In the genomic region with DNA sequence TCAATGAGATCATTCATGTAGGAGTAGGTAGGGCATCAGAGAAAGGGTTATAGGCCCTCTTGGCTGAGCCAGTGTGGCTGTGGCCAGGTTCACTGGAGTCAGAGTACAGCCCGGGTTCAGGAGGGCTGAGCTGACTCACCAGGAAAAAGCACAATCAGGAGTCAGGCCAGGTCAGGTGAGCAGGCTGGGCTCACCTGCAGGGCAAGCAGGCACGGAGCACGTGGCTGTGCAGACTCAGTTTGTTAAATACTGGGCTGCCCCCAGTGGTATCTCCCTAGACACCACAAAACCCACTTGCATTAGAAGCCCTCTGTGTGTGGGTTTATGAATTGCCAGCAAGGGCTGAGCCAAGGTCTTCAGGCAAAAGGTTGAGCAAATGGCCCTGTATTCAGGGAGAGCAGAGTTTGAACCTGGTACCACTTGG, we compare ENCODE assay signal across 1 cellular context.
TF ChIP-seq lines count a peak whose summit lies in the region.

No MANE protein-coding gene starts in this region.

TF ChIP-seq in HepG2, 621 proteins besides CTCF, POLR2A, EP300 and RAD21 (continued from another document and continues in another):
- no peak for TF ChIP-seq MBD4 (IDR thresholded peaks at IDR 0.05; ENCODE audit: borderline replicate concordance, low read length)
- TF ChIP-seq ZNF780A (CRISPR knock-in tag; IDR thresholded peaks at IDR 0.05) = no peak
- no peak for TF ChIP-seq ZNF781 (CRISPR knock-in tag; IDR thresholded peaks at IDR 0.05; ENCODE audit: borderline replicate concordance, not compliant biosample characterization)
- TF ChIP-seq ZNF431 (CRISPR knock-in tag; IDR thresholded peaks at IDR 0.05; ENCODE audit: borderline replicate concordance, low read depth) = peak; percentile 89
- no peak for TF ChIP-seq MIER2 (CRISPR knock-in tag; IDR thresholded peaks at IDR 0.05)
- TF ChIP-seq, protein P1, sequence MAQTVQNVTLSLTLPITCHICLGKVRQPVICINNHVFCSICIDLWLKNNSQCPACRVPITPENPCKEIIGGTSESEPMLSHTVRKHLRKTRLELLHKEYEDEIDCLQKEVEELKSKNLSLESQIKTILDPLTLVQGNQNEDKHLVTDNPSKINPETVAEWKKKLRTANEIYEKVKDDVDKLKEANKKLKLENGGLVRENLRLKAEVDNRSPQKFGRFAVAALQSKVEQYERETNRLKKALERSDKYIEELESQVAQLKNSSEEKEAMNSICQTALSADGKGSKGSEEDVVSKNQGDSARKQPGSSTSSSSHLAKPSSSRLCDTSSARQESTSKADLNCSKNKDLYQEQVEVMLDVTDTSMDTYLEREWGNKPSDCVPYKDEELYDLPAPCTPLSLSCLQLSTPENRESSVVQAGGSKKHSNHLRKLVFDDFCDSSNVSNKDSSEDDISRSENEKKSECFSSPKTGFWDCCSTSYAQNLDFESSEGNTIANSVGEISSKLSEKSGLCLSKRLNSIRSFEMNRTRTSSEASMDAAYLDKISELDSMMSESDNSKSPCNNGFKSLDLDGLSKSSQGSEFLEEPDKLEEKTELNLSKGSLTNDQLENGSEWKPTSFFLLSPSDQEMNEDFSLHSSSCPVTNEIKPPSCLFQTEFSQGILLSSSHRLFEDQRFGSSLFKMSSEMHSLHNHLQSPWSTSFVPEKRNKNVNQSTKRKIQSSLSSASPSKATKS (CRISPR knock-in tag; IDR thresholded peaks at IDR 0.05) = no peak
- no peak; the same call in 1 of the 2 replicates for TF ChIP-seq SMC3 (IDR thresholded peaks at IDR 0.05; ENCODE audit: low read length)
- TF ChIP-seq HNRNPK (IDR thresholded peaks at IDR 0.05; ENCODE audit: low read depth, low read length, poor library complexity, severe bottlenecking) = no peak
- TF ChIP-seq ETV6 (CRISPR knock-in tag; conservative IDR thresholded peaks at IDR 0.05) = no peak
- no peak for TF ChIP-seq ZNF234 (CRISPR knock-in tag; conservative IDR thresholded peaks at IDR 0.05)
- TF ChIP-seq ZNF792 (CRISPR knock-in tag; IDR thresholded peaks at IDR 0.05) = 0 out of 2 replicates have a peak, but pooled peaks have one; percentile 19
- TF ChIP-seq, protein P2, sequence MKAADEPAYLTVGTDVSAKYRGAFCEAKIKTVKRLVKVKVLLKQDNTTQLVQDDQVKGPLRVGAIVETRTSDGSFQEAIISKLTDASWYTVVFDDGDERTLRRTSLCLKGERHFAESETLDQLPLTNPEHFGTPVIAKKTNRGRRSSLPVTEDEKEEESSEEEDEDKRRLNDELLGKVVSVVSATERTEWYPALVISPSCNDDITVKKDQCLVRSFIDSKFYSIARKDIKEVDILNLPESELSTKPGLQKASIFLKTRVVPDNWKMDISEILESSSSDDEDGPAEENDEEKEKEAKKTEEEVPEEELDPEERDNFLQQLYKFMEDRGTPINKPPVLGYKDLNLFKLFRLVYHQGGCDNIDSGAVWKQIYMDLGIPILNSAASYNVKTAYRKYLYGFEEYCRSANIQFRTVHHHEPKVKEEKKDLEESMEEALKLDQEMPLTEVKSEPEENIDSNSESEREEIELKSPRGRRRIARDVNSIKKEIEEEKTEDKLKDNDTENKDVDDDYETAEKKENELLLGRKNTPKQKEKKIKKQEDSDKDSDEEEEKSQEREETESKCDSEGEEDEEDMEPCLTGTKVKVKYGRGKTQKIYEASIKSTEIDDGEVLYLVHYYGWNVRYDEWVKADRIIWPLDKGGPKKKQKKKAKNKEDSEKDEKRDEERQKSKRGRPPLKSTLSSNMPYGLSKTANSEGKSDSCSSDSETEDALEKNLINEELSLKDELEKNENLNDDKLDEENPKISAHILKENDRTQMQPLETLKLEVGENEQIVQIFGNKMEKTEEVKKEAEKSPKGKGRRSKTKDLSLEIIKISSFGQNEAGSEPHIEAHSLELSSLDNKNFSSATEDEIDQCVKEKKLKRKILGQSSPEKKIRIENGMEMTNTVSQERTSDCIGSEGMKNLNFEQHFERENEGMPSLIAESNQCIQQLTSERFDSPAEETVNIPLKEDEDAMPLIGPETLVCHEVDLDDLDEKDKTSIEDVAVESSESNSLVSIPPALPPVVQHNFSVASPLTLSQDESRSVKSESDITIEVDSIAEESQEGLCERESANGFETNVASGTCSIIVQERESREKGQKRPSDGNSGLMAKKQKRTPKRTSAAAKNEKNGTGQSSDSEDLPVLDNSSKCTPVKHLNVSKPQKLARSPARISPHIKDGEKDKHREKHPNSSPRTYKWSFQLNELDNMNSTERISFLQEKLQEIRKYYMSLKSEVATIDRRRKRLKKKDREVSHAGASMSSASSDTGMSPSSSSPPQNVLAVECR (CRISPR knock-in tag; IDR thresholded peaks at IDR 0.05; ENCODE audit: borderline replicate concordance) = peak; percentile 60; the same call in 1 of the 2 replicates
- TF ChIP-seq, protein P3, sequence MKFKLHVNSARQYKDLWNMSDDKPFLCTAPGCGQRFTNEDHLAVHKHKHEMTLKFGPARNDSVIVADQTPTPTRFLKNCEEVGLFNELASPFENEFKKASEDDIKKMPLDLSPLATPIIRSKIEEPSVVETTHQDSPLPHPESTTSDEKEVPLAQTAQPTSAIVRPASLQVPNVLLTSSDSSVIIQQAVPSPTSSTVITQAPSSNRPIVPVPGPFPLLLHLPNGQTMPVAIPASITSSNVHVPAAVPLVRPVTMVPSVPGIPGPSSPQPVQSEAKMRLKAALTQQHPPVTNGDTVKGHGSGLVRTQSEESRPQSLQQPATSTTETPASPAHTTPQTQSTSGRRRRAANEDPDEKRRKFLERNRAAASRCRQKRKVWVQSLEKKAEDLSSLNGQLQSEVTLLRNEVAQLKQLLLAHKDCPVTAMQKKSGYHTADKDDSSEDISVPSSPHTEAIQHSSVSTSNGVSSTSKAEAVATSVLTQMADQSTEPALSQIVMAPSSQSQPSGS (CRISPR knock-in tag; IDR thresholded peaks at IDR 0.05) = peak; percentile 40; the same call in 1 of the 2 replicates
- no peak for TF ChIP-seq ZNF496 (CRISPR knock-in tag; IDR thresholded peaks at IDR 0.05; ENCODE audit: insufficient replicate concordance)
- no peak for TF ChIP-seq SRSF4 (IDR thresholded peaks at IDR 0.05; ENCODE audit: low read depth, low read length, poor library complexity, severe bottlenecking)
- TF ChIP-seq ELF1 (CRISPR knock-in tag; IDR thresholded peaks at IDR 0.05) = peak; percentile 60
- TF ChIP-seq ARHGAP35 (CRISPR knock-in tag; IDR thresholded peaks at IDR 0.05; ENCODE audit: borderline replicate concordance) = no peak
- TF ChIP-seq, protein P4, sequence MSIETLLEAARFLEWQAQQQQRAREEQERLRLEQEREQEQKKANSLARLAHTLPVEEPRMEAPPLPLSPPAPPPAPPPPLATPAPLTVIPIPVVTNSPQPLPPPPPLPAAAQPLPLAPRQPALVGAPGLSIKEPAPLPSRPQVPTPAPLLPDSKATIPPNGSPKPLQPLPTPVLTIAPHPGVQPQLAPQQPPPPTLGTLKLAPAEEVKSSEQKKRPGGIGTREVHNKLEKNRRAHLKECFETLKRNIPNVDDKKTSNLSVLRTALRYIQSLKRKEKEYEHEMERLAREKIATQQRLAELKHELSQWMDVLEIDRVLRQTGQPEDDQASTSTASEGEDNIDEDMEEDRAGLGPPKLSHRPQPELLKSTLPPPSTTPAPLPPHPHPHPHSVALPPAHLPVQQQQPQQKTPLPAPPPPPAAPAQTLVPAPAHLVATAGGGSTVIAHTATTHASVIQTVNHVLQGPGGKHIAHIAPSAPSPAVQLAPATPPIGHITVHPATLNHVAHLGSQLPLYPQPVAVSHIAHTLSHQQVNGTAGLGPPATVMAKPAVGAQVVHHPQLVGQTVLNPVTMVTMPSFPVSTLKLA (IDR thresholded peaks at IDR 0.05) = peak; percentile 32; the same call in 1 of the 2 replicates
- no peak for TF ChIP-seq ZNF891 (CRISPR knock-in tag; IDR thresholded peaks at IDR 0.05)
- TF ChIP-seq KDM2A (CRISPR knock-in tag; IDR thresholded peaks at IDR 0.05; ENCODE audit: borderline replicate concordance, low read depth) = peak; percentile 59
- no peak for TF ChIP-seq ZIK1 (CRISPR knock-in tag; IDR thresholded peaks at IDR 0.05; ENCODE audit: borderline replicate concordance, low read depth)
- TF ChIP-seq BORCS8-MEF2B (CRISPR knock-in tag; IDR thresholded peaks at IDR 0.05) = no peak; the same call in 1 of the 2 replicates
- no peak for TF ChIP-seq ELF4 (CRISPR knock-in tag; IDR thresholded peaks at IDR 0.05; ENCODE audit: borderline replicate concordance)
- TF ChIP-seq, protein P5, sequence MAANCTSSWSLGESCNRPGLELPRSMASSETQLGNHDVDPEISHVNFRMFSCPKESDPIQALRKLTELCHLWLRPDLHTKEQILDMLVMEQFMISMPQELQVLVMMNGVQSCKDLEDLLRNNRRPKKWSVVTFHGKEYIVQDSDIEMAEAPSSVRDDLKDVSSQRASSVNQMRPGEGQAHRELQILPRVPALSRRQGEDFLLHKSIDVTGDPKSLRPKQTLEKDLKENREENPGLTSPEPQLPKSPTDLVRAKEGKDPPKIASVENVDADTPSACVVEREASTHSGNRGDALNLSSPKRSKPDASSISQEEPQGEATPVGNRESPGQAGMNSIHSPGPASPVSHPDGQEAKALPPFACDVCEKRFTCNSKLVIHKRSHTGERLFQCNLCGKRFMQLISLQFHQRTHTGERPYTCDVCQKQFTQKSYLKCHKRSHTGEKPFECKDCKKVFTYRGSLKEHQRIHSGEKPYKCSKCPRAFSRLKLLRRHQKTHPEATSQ (CRISPR knock-in tag; IDR thresholded peaks at IDR 0.05; ENCODE audit: borderline replicate concordance) = no peak
- TF ChIP-seq, protein P6, sequence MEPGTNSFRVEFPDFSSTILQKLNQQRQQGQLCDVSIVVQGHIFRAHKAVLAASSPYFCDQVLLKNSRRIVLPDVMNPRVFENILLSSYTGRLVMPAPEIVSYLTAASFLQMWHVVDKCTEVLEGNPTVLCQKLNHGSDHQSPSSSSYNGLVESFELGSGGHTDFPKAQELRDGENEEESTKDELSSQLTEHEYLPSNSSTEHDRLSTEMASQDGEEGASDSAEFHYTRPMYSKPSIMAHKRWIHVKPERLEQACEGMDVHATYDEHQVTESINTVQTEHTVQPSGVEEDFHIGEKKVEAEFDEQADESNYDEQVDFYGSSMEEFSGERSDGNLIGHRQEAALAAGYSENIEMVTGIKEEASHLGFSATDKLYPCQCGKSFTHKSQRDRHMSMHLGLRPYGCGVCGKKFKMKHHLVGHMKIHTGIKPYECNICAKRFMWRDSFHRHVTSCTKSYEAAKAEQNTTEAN (CRISPR knock-in tag; conservative IDR thresholded peaks at IDR 0.05) = peak; percentile 90
- TF ChIP-seq ZNF552 (CRISPR knock-in tag; IDR thresholded peaks at IDR 0.05; ENCODE audit: borderline replicate concordance) = no peak
- peak; percentile 55; the same call in 1 of the 2 replicates for TF ChIP-seq ZNF644 (CRISPR knock-in tag; IDR thresholded peaks at IDR 0.05; ENCODE audit: low read depth)
- TF ChIP-seq HNRNPUL1 (IDR thresholded peaks at IDR 0.05; ENCODE audit: low read depth, low read length) = no peak
- no peak for TF ChIP-seq ZNF296 (CRISPR knock-in tag; conservative IDR thresholded peaks at IDR 0.05)
- TF ChIP-seq CEBPB (IDR thresholded peaks at IDR 0.05; ENCODE audit: borderline replicate concordance, low read depth, low read length) = no peak
- no peak for TF ChIP-seq PHF8 (CRISPR knock-in tag; IDR thresholded peaks at IDR 0.05)
- TF ChIP-seq, protein P7, sequence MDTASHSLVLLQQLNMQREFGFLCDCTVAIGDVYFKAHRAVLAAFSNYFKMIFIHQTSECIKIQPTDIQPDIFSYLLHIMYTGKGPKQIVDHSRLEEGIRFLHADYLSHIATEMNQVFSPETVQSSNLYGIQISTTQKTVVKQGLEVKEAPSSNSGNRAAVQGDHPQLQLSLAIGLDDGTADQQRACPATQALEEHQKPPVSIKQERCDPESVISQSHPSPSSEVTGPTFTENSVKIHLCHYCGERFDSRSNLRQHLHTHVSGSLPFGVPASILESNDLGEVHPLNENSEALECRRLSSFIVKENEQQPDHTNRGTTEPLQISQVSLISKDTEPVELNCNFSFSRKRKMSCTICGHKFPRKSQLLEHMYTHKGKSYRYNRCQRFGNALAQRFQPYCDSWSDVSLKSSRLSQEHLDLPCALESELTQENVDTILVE (CRISPR knock-in tag; IDR thresholded peaks at IDR 0.05) = no peak
- no peak for TF ChIP-seq NAIF1 (CRISPR knock-in tag; IDR thresholded peaks at IDR 0.05; ENCODE audit: borderline replicate concordance)
- TF ChIP-seq SOX5 (CRISPR knock-in tag; IDR thresholded peaks at IDR 0.05; ENCODE audit: borderline replicate concordance) = peak; percentile 90
- peak; percentile 97 for TF ChIP-seq RXRB (CRISPR knock-in tag; IDR thresholded peaks at IDR 0.05; ENCODE audit: borderline replicate concordance)
- no peak for TF ChIP-seq CENPT (CRISPR knock-in tag; IDR thresholded peaks at IDR 0.05; ENCODE audit: low read depth)
- TF ChIP-seq ZBTB21 (CRISPR knock-in tag; IDR thresholded peaks at IDR 0.05) = no peak; the same call in 1 of the 2 replicates
- TF ChIP-seq NKX3-1 (CRISPR knock-in tag; IDR thresholded peaks at IDR 0.05) = 0 out of 2 replicates have a peak, but pooled peaks have one; percentile 36
- no peak for TF ChIP-seq ZNF7 (CRISPR knock-in tag; IDR thresholded peaks at IDR 0.05)
- no peak for TF ChIP-seq TGIF2 (CRISPR knock-in tag; IDR thresholded peaks at IDR 0.05)
- TF ChIP-seq, protein P8, sequence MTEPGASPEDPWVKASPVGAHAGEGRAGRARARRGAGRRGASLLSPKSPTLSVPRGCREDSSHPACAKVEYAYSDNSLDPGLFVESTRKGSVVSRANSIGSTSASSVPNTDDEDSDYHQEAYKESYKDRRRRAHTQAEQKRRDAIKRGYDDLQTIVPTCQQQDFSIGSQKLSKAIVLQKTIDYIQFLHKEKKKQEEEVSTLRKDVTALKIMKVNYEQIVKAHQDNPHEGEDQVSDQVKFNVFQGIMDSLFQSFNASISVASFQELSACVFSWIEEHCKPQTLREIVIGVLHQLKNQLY (CRISPR knock-in tag; IDR thresholded peaks at IDR 0.05) = peak; percentile 99
- TF ChIP-seq ZC3H13 (CRISPR knock-in tag; IDR thresholded peaks at IDR 0.05) = no peak
- TF ChIP-seq CHD4 (IDR thresholded peaks at IDR 0.05; ENCODE audit: borderline replicate concordance, low read length) = no peak
- TF ChIP-seq, protein P9, sequence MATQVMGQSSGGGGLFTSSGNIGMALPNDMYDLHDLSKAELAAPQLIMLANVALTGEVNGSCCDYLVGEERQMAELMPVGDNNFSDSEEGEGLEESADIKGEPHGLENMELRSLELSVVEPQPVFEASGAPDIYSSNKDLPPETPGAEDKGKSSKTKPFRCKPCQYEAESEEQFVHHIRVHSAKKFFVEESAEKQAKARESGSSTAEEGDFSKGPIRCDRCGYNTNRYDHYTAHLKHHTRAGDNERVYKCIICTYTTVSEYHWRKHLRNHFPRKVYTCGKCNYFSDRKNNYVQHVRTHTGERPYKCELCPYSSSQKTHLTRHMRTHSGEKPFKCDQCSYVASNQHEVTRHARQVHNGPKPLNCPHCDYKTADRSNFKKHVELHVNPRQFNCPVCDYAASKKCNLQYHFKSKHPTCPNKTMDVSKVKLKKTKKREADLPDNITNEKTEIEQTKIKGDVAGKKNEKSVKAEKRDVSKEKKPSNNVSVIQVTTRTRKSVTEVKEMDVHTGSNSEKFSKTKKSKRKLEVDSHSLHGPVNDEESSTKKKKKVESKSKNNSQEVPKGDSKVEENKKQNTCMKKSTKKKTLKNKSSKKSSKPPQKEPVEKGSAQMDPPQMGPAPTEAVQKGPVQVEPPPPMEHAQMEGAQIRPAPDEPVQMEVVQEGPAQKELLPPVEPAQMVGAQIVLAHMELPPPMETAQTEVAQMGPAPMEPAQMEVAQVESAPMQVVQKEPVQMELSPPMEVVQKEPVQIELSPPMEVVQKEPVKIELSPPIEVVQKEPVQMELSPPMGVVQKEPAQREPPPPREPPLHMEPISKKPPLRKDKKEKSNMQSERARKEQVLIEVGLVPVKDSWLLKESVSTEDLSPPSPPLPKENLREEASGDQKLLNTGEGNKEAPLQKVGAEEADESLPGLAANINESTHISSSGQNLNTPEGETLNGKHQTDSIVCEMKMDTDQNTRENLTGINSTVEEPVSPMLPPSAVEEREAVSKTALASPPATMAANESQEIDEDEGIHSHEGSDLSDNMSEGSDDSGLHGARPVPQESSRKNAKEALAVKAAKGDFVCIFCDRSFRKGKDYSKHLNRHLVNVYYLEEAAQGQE (IDR thresholded peaks at IDR 0.05; ENCODE audit: borderline replicate concordance in 1 of 2, low read depth in 1 of 2, low read length in 2 of 2) = 0 out of 4 replicates have a peak, but pooled peaks of 1 of the 2 experiments have one; percentile 21
